In the genomic region with DNA sequence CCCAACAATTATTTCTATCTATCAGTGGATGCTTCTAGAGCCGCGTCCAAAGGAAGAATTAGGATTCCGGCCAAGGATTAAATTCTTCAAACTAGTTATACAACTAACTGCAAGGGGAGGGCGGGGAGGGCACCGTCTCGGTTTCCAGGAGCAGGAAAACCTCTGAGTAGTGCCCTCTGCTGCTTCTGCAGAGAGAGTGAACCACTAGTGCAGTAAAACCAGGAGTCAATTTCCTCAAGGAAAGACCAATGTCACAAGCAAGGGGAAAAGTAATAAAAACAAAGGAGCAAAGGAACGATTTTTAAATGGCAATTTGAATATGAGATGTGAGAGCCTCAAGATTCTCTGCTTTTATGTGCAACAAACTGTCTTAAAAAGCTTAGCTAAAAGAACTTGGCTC, we compare ENCODE assay signal across 1 cellular context.
TF ChIP-seq lines count a peak whose summit lies in the region.

No MANE protein-coding gene starts in this region.

TF ChIP-seq in HepG2, 621 proteins besides CTCF, POLR2A, EP300 and RAD21:
- TF ChIP-seq, protein P1, sequence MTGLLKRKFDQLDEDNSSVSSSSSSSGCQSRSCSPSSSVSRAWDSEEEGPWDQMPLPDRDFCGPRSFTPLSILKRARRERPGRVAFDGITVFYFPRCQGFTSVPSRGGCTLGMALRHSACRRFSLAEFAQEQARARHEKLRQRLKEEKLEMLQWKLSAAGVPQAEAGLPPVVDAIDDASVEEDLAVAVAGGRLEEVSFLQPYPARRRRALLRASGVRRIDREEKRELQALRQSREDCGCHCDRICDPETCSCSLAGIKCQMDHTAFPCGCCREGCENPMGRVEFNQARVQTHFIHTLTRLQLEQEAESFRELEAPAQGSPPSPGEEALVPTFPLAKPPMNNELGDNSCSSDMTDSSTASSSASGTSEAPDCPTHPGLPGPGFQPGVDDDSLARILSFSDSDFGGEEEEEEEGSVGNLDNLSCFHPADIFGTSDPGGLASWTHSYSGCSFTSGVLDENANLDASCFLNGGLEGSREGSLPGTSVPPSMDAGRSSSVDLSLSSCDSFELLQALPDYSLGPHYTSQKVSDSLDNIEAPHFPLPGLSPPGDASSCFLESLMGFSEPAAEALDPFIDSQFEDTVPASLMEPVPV (CRISPR knock-in tag; IDR thresholded peaks at IDR 0.05): no peak
- TF ChIP-seq POLR2G (IDR thresholded peaks at IDR 0.05; ENCODE audit: low read depth, low read length): no peak
- no peak for TF ChIP-seq EED (CRISPR knock-in tag; IDR thresholded peaks at IDR 0.05)
- TF ChIP-seq ZNF205 (CRISPR knock-in tag; IDR thresholded peaks at IDR 0.05): no peak
- peak; percentile 46 for TF ChIP-seq SMC3 (IDR thresholded peaks at IDR 0.05; ENCODE audit: low read length)
- no peak for TF ChIP-seq ZNF335 (CRISPR knock-in tag; IDR thresholded peaks at IDR 0.05)
- TF ChIP-seq, protein P2, sequence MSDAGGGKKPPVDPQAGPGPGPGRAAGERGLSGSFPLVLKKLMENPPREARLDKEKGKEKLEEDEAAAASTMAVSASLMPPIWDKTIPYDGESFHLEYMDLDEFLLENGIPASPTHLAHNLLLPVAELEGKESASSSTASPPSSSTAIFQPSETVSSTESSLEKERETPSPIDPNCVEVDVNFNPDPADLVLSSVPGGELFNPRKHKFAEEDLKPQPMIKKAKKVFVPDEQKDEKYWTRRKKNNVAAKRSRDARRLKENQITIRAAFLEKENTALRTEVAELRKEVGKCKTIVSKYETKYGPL (CRISPR knock-in tag; IDR thresholded peaks at IDR 0.05): peak; percentile 50; the same call in 1 of the 2 replicates
- TF ChIP-seq ZNF331 (CRISPR knock-in tag; IDR thresholded peaks at IDR 0.05): no peak
- no peak for TF ChIP-seq ZFP36L2 (CRISPR knock-in tag; IDR thresholded peaks at IDR 0.05)
- TF ChIP-seq, protein P3, sequence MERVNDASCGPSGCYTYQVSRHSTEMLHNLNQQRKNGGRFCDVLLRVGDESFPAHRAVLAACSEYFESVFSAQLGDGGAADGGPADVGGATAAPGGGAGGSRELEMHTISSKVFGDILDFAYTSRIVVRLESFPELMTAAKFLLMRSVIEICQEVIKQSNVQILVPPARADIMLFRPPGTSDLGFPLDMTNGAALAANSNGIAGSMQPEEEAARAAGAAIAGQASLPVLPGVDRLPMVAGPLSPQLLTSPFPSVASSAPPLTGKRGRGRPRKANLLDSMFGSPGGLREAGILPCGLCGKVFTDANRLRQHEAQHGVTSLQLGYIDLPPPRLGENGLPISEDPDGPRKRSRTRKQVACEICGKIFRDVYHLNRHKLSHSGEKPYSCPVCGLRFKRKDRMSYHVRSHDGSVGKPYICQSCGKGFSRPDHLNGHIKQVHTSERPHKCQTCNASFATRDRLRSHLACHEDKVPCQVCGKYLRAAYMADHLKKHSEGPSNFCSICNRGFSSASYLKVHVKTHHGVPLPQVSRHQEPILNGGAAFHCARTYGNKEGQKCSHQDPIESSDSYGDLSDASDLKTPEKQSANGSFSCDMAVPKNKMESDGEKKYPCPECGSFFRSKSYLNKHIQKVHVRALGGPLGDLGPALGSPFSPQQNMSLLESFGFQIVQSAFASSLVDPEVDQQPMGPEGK (CRISPR knock-in tag; IDR thresholded peaks at IDR 0.05): peak; percentile 76
- TF ChIP-seq ZNF552 (CRISPR knock-in tag; IDR thresholded peaks at IDR 0.05; ENCODE audit: borderline replicate concordance): no peak
- TF ChIP-seq MEIS2 (CRISPR knock-in tag; IDR thresholded peaks at IDR 0.05): no peak
- TF ChIP-seq STAG1 (CRISPR knock-in tag; IDR thresholded peaks at IDR 0.05): peak; percentile 37
